21 cellular contexts compared by ENCODE assay signal in genomic region chr1:220498188-220498587, GRCh38. TPM values are rescaled to one million over a fixed set of nuclear protein-coding genes. Genes with fewer than 3 reads are reported as not detected.
DNase-seq lines count a peak whose midpoint lies in the region; ATAC-seq and TF ChIP-seq lines count a peak whose summit lies in the region.
"Had no signal": no experiment of that assay in that cellular context is flagged by ENCODE, and none has a peak within 500 bp of the region (broad histone marks: within the 10 kb centered on the region; RNA-seq: fewer than 3 reads in every experiment).

No MANE protein-coding gene starts in this region.

- H3K27me3 ChIP-seq in GM23248 (replicated peaks; ENCODE audit: insufficient read depth) (no peaks in the 10 kb centered on the region), PC-3 (ENCODE audit: low read length) (peaks cover 59% of the 10 kb centered on the region), esophagus muscularis mucosa (no peaks in the 10 kb centered on the region)
- H3K27me3 ChIP-seq: esophagus squamous epithelium, right atrium auricular region, SJSA1, tibial nerve had no signal

- CTCF ChIA-PET in PC-3 (lab: Charles Lee) (no interaction called here), OCI-LY7 (lab: Charles Lee; ENCODE audit: unreplicated experiment) (no interaction called here)

- H3K79me2 ChIP-seq in GM23248 (ENCODE audit: insufficient read depth) (no peaks in the 10 kb centered on the region), PC-3 (ENCODE audit: low read length) (no peaks in the 10 kb centered on the region), OCI-LY7 (ENCODE audit: insufficient read depth, low read depth, low read length) (no peaks in the 10 kb centered on the region)

- DNase-seq in GM23248 (peak; percentile 63), PC-3 (peak; percentile 50), esophagus muscularis mucosa (ENCODE audit: extremely low spot score) (peak; percentile 66), skeletal muscle cell (ENCODE audit: low read depth) (peak; percentile 41), OCI-LY7 (ENCODE audit: low spot score) (no peak), ureter (ENCODE audit: low spot score) (no peak)
- DNase-seq: activated CD4-positive, alpha-beta T cell treated with anti-CD3 and anti-CD28 coated beads, Interleukin-2, amount 50 U/mL, for 48 hours; aorta; CD4-positive, CD25-positive, alpha-beta regulatory T cell; esophagus squamous epithelium; GDM1; NCI-H1417 treated with DMSO at 0.1 percent for 48 hours; nephron progenitor cell; stimulated activated CD4-positive, alpha-beta T cell treated with anti-CD3 and anti-CD28 coated beads, Interleukin-4, amount 100 ng/mL, for 1 hour had no signal

- intact Hi-C loops in PC-3 (cut with micrococcal nuclease), result no loop called here
- intact Hi-C loops in esophagus muscularis mucosa (cut with DNase I), result no loop called here
- intact Hi-C loops in OCI-LY7 (cut with micrococcal nuclease; ENCODE audit: unreplicated experiment), result no loop called here

- H4K20me1 ChIP-seq in GM23248 (ENCODE audit: insufficient read depth), result no peaks in the 10 kb centered on the region
- H4K20me1 ChIP-seq in PC-3 (ENCODE audit: low read length), result no peaks in the 10 kb centered on the region
- no peaks in the 10 kb centered on the region for H4K20me1 ChIP-seq in OCI-LY7 (ENCODE audit: insufficient read depth, low read length)

- H3K9me3 ChIP-seq in GM23248 (ENCODE audit: low read depth) (no peaks in the 10 kb centered on the region), PC-3 (ENCODE audit: low read length) (no peaks in the 10 kb centered on the region), esophagus muscularis mucosa (no peaks in the 10 kb centered on the region), OCI-LY7 (ENCODE audit: low read length) (no peaks in the 10 kb centered on the region)
- H3K9me3 ChIP-seq: esophagus squamous epithelium, right atrium auricular region, SJSA1, tibial nerve had no signal

- no peaks in the 10 kb centered on the region for H3K36me3 ChIP-seq in GM23248 (ENCODE audit: low read depth)
- no peaks in the 10 kb centered on the region for H3K36me3 ChIP-seq in PC-3 (ENCODE audit: low read depth, low read length)
- no peaks in the 10 kb centered on the region for H3K36me3 ChIP-seq in esophagus muscularis mucosa
- H3K36me3 ChIP-seq in OCI-LY7 (ENCODE audit: insufficient read depth, low read length), result no peaks in the 10 kb centered on the region
- H3K36me3 ChIP-seq: esophagus squamous epithelium, right atrium auricular region, SJSA1, tibial nerve had no signal

- no peaks in the 10 kb centered on the region for H3K9me2 ChIP-seq in GM23248 (ENCODE audit: insufficient read depth)
- H3K9me2 ChIP-seq in PC-3 (replicated peaks; ENCODE audit: low read length), result no peaks in the 10 kb centered on the region
- H3K9me2 ChIP-seq in OCI-LY7 (ENCODE audit: insufficient read depth, low read length), result no peaks in the 10 kb centered on the region

- TF ChIP-seq EP300 in esophagus muscularis mucosa (IDR thresholded peaks at IDR 0.05), result no peak

- in situ Hi-C loops in GM23248 (cut with MboI), result no loop called here

- H3K4me3 ChIP-seq in GM23248 (no peak overlapping the region), PC-3 (ENCODE audit: low read length) (no peak overlapping the region), esophagus muscularis mucosa (no peak overlapping the region), skeletal muscle cell (ENCODE audit: low read depth, low read length) (no peak overlapping the region), OCI-LY7 (ENCODE audit: low read depth, low read length, poor library complexity, severe bottlenecking) (no peak overlapping the region)
- H3K4me3 ChIP-seq: esophagus squamous epithelium, K562, lung, right atrium auricular region, SJSA1, tibial nerve had no signal

- H3K4me2 ChIP-seq in GM23248 (ENCODE audit: unreplicated experiment) (no peak overlapping the region), PC-3 (ENCODE audit: low read length) (no peak overlapping the region), OCI-LY7 (ENCODE audit: low read length) (no peak overlapping the region)

- ATAC-seq in PC-3 (no peak), HG02678 (IDR thresholded peaks at IDR 0.05; ENCODE audit: unreplicated experiment) (no peak)
- ATAC-seq: K562 had no signal

- TF ChIP-seq CTCF in PC-3 (conservative IDR thresholded peaks at IDR 0.05; ENCODE audit: low read depth, low read length) (no peak), esophagus muscularis mucosa (IDR thresholded peaks at IDR 0.05) (no peak), OCI-LY7 (conservative IDR thresholded peaks at IDR 0.05; ENCODE audit: low read length) (no peak)

- H3K4me1 ChIP-seq in GM23248 (ENCODE audit: insufficient read depth) (no peaks in the 10 kb centered on the region), PC-3 (ENCODE audit: insufficient read depth, low read length) (no peaks in the 10 kb centered on the region), esophagus muscularis mucosa (no peaks in the 10 kb centered on the region), OCI-LY7 (ENCODE audit: insufficient read depth, low read length, poor library complexity, severe bottlenecking) (no peaks in the 10 kb centered on the region)
- H3K4me1 ChIP-seq: right atrium auricular region, SJSA1, tibial nerve had no signal

- H3K27ac ChIP-seq in GM23248, result no peak overlapping the region
- no peak overlapping the region for H3K27ac ChIP-seq in PC-3 (ENCODE audit: low read length)
- H3K27ac ChIP-seq in esophagus muscularis mucosa (replicated peaks in 1 of 4), result no peak overlapping the region
- no peak overlapping the region for H3K27ac ChIP-seq in OCI-LY7 (ENCODE audit: low read depth, low read length, poor library complexity, severe bottlenecking)
- H3K27ac ChIP-seq: esophagus squamous epithelium, right atrium auricular region, SJSA1, tibial nerve had no signal

- no peak overlapping the region for H2AFZ ChIP-seq in GM23248
- no peak overlapping the region for H2AFZ ChIP-seq in PC-3 (ENCODE audit: low read length)
- H2AFZ ChIP-seq in OCI-LY7 (ENCODE audit: low read length), result no peak overlapping the region

- H3K9ac ChIP-seq in GM23248, result no peak overlapping the region
- no peak overlapping the region for H3K9ac ChIP-seq in PC-3 (ENCODE audit: low read length)

- no peak for TF ChIP-seq POLR2A in esophagus muscularis mucosa (IDR thresholded peaks at IDR 0.05; ENCODE audit: low read depth)

- 27 to 37% methylated on average over 2 of the region's 2 CpGs for WGBS in GM23248 (ENCODE audit: low coverage in 1 of 2, low lambda C conversion rate in 2 of 2, missing lambda C conversion rate in 2 of 2), 2 experiments
- WGBS in esophagus muscularis mucosa, result 87% methylated on average over 2 of the region's 2 CpGs

- no peaks in the 10 kb centered on the region for H3F3A ChIP-seq in GM23248 (ENCODE audit: insufficient read depth)
- H3F3A ChIP-seq in PC-3 (ENCODE audit: low read length, unreplicated experiment), result no peaks in the 10 kb centered on the region

- BruUV-seq in PC-3 (replicated peaks; lab: Mats Ljungman, UMichigan), result no TSS peak
- BruUV-seq in OCI-LY7 (replicated peaks; lab: Mats Ljungman, UMichigan), result no TSS peak

- POLR2A ChIA-PET in PC-3 (lab: Charles Lee; ENCODE audit: unreplicated experiment) (no interaction called here), OCI-LY7 (lab: Charles Lee) (interaction anchor here (0.7 to 1.2 kb wide), 2 partner anchors 27 to 201 kb away, joined by 3 to 4 read pairs; no protein-coding TSS in a partner anchor)

RNA-seq across cellular contexts. Expression of gene MARK1, which starts 29.7 kb away (rescaled TPM):
- under 0.01 and 0.65 TPM in 2 replicates for total RNA-seq in GM23248 (2014; rRNA removed; shearing (Covaris generic))
- 0.18 and 0.40 TPM in 2 replicates for polyA plus RNA-seq in GM23248 (2016; fragmentation: Nextera tagmentation; extraction: Ambion mirVana)
- total RNA-seq in PC-3 (2014; rRNA removed) (0.40 and 1.5 TPM in 2 replicates), esophagus muscularis mucosa (10 to 100 TPM; 16.7 to 24.4 (median 17.6) TPM), OCI-LY7 (2022) (not detected in 2 replicates), ureter (34.8 TPM)
- total RNA-seq in OCI-LY7 (2014; rRNA removed; shearing (Covaris generic)), result not detected in 2 replicates
- total RNA-seq: activated T-helper 1 cell treated with anti-CD3 and anti-CD28 coated beads, Interleukin-12 subunit alpha, Interleukin-12 subunit beta, Interleukin-2, Interleukin-4 antibody, amounts not matched to agents 30 ng/mL and 10 ng/mL and 1 ng/mL, durations not matched to agents 14 hours and 24 hours and 36 hours; CD4-positive, CD25-positive, alpha-beta regulatory T cell; K562 had no signal
- polyA plus RNA-seq: K562 had no signal

Comparison
In these comparisons a context has a peak if more than half of its experiments do, and no peak if none do; other contexts are left out.
1. DNase-seq: peak in GM23248 (single experiment), PC-3 (single experiment), esophagus muscularis mucosa (single experiment) and skeletal muscle cell (single experiment); none in OCI-LY7 (single experiment) and ureter (single experiment).